Comparison of ENCODE assay signal across 18 cellular contexts in genomic region chr6:46390153-46390876, GRCh38.
DNase-seq lines count a peak whose midpoint lies in the region; ATAC-seq and TF ChIP-seq lines count a peak whose summit lies in the region.
"Had no signal": no experiment of that assay in that cellular context is flagged by ENCODE, and none has a peak within 500 bp of the region (broad histone marks: within the 10 kb centered on the region; RNA-seq: fewer than 3 reads in every experiment).

No MANE protein-coding gene starts in this region.

- POLR2A ChIA-PET in PC-3 (lab: Charles Lee; ENCODE audit: unreplicated experiment) = no interaction called here

- no peaks in the 10 kb centered on the region for H3K4me1 ChIP-seq in PC-3 (ENCODE audit: insufficient read depth, low read length)
- H3K4me1 ChIP-seq: HAP-1 had no signal

- H3K4me3 ChIP-seq in astrocyte of the cerebellum (ENCODE audit: low read depth, low read length) (no peak overlapping the region), PC-3 (ENCODE audit: low read length) (no peak overlapping the region)
- H3K4me3 ChIP-seq: GM23338, HAP-1 had no signal

- H3K27ac ChIP-seq in temporal lobe (ENCODE audit: low read depth, low read length) (peak overlapping the region; percentile 92), PC-3 (ENCODE audit: low read length) (no peak overlapping the region)

- BruUV-seq in PC-3 (replicated peaks; lab: Mats Ljungman, UMichigan) = no TSS peak

- H3K4me2 ChIP-seq in PC-3 (ENCODE audit: low read length) = no peak overlapping the region
- H3K4me2 ChIP-seq: GM23338 had no signal

- H4K20me1 ChIP-seq in PC-3 (ENCODE audit: low read length) = no peaks in the 10 kb centered on the region

- no peaks in the 10 kb centered on the region for H3K36me3 ChIP-seq in PC-3 (ENCODE audit: low read depth, low read length)
- H3K36me3 ChIP-seq: HAP-1 had no signal

- H3K27me3 ChIP-seq in PC-3 (ENCODE audit: low read length) = peaks cover 39% of the 10 kb centered on the region

- DNase-seq in astrocyte of the cerebellum (ENCODE audit: low read depth) (peak; percentile 35), globus pallidus (ENCODE audit: low spot score) (peak; percentile 93), midbrain (lab: John Stamatoyannopoulos, UW) (peak; percentile 77), PC-3 (no peak), DMS53 treated with DMSO at 0.1 percent for 48 hours (lab: John Stamatoyannopoulos, UW; ENCODE audit: unreplicated experiment) (no peak)
- DNase-seq: CD4-positive, CD25-positive, alpha-beta regulatory T cell; Kasumi-1; NCI-H1417; NCI-H1694 treated with DMSO at 0.1 percent for 48 hours; NCI-H2081 treated with DMSO at 0.1 percent for 48 hours; NCI-H2171 treated with DMSO at 0.1 percent for 48 hours; NCI-H446; NCI-H526 had no signal

- CTCF ChIA-PET in PC-3 (lab: Charles Lee) = no interaction called here

- H3F3A ChIP-seq in PC-3 (ENCODE audit: low read length, unreplicated experiment) = no peaks in the 10 kb centered on the region

- TF ChIP-seq CTCF in astrocyte of the cerebellum (IDR thresholded peaks at IDR 0.05; ENCODE audit: low read depth, low read length, missing control alignments) = no peak
- TF ChIP-seq CTCF in PC-3 (conservative IDR thresholded peaks at IDR 0.05; ENCODE audit: low read depth, low read length) = no peak

- H3K9me2 ChIP-seq in PC-3 (replicated peaks; ENCODE audit: low read length) = no peaks in the 10 kb centered on the region

- ATAC-seq in HG03521 (IDR thresholded peaks at IDR 0.05; ENCODE audit: unreplicated experiment) = no peak
- no peak for ATAC-seq in PC-3
- ATAC-seq: GM23338, Right ventricle myocardium inferior had no signal

- H3K79me2 ChIP-seq in PC-3 (ENCODE audit: low read length) = no peaks in the 10 kb centered on the region

- H3K9me3 ChIP-seq in PC-3 (ENCODE audit: low read length) = no peaks in the 10 kb centered on the region
- H3K9me3 ChIP-seq: HAP-1 had no signal

- no peak overlapping the region for H3K9ac ChIP-seq in PC-3 (ENCODE audit: low read length)

- intact Hi-C loops in PC-3 (cut with micrococcal nuclease) = no loop called here

- H2AFZ ChIP-seq in PC-3 (ENCODE audit: low read length) = no peak overlapping the region
- H2AFZ ChIP-seq: GM23338 had no signal

- in situ Hi-C loops in astrocyte of the cerebellum (cut with HindIII; ENCODE audit: low sequenced_read_pairs) = no loop called here

Comparison
In these comparisons a context has a peak if more than half of its experiments do, and no peak if none do; other contexts are left out.
1. DNase-seq: peak in astrocyte of the cerebellum (single experiment), globus pallidus (single experiment) and midbrain (single experiment); none in PC-3 (single experiment) and DMS53 treated with DMSO at 0.1 percent for 48 hours (single experiment).